ENCODE assay signal across 39 cellular contexts in genomic region chr7:108053250-108053649, GRCh38. TPM values are rescaled to one million over a fixed set of nuclear protein-coding genes. Genes with fewer than 3 reads are reported as not detected.
"Had no signal": no experiment of that assay in that cellular context is flagged by ENCODE, and none has a peak within 500 bp of the region (broad histone marks: within the 10 kb centered on the region; RNA-seq: fewer than 3 reads in every experiment).

No MANE protein-coding gene starts in this region.

- H3K9me3 ChIP-seq: adrenal gland, ascending aorta, body of pancreas, breast epithelium had no signal

- H3K4me1 Mint-ChIP-seq: activated naive CD4-positive, alpha-beta T cell treated with anti-CD3 and anti-CD28 coated beads, Interleukin-2, amount 10 ng/mL, durations not matched to agents 7 days and 5 days; activated naive CD4-positive, alpha-beta T cell treated with anti-CD3 and anti-CD28 coated beads, Interleukin-2, amount 50 U/mL, for 24 hours; activated naive CD8-positive, alpha-beta T cell treated with anti-CD3 and anti-CD28 coated beads for 36 hours; activated naive CD8-positive, alpha-beta T cell treated with anti-CD3 and anti-CD28 coated beads, Interleukin-2, amount 10 ng/mL, durations not matched to agents 7 days and 5 days; central memory CD8-positive, alpha-beta T cell had no signal

- ATAC-seq: activated naive CD4-positive, alpha-beta T cell treated with anti-CD3 and anti-CD28 coated beads, Interleukin-2, amount 50 U/mL, for 72 hours; activated naive CD8-positive, alpha-beta T cell treated with anti-CD3 and anti-CD28 coated beads, Interleukin-2, amount 50 U/mL, for 24 hours; activated T-cell treated with anti-CD3 and anti-CD28 coated beads, Interleukin-2, amount 50 U/mL, for 4 hours; activated T-cell treated with anti-CD3 and anti-CD28 coated beads, Interleukin-2, amount 50 U/mL, for 72 hours; activated T-helper 17 cell treated with anti-CD3 and anti-CD28 coated beads, Interleukin-2, amount 50 U/mL, for 72 hours; body of pancreas had no signal

- H3K4me1 ChIP-seq: adrenal gland, ascending aorta, body of pancreas, breast epithelium had no signal

- H3K4me3 ChIP-seq: adrenal gland, ascending aorta, body of pancreas, breast epithelium, cardiac muscle cell had no signal

- H3K36me3 ChIP-seq: adrenal gland, ascending aorta, brain microvascular endothelial cell, breast epithelium, cardiac muscle cell had no signal

- H3K27ac Mint-ChIP-seq: activated naive CD4-positive, alpha-beta T cell treated with anti-CD3 and anti-CD28 coated beads for 36 hours; activated naive CD4-positive, alpha-beta T cell treated with anti-CD3 and anti-CD28 coated beads, Interleukin-2, amount 10 ng/mL, durations not matched to agents 7 days and 5 days; activated naive CD4-positive, alpha-beta T cell treated with anti-CD3 and anti-CD28 coated beads, Interleukin-2, amount 50 U/mL, for 24 hours; activated naive CD4-positive, alpha-beta T cell treated with anti-CD3 and anti-CD28 coated beads, Interleukin-2, amount 50 U/mL, for 72 hours; activated naive CD8-positive, alpha-beta T cell; activated naive CD8-positive, alpha-beta T cell treated with anti-CD3 and anti-CD28 coated beads for 36 hours; activated naive CD8-positive, alpha-beta T cell treated with anti-CD3 and anti-CD28 coated beads, Interleukin-2, amount 10 ng/mL, durations not matched to agents 7 days and 5 days; activated naive CD8-positive, alpha-beta T cell treated with anti-CD3 and anti-CD28 coated beads, Interleukin-2, amount 50 U/mL, for 24 hours; activated T-cell treated with anti-CD3 and anti-CD28 coated beads, Interleukin-2, amount 50 U/mL, for 72 hours; activated T-helper 1 cell treated with anti-CD3 and anti-CD28 coated beads, Interleukin-12 subunit alpha, Interleukin-12 subunit beta, Interleukin-2, Interleukin-4 antibody, amounts not matched to agents 30 ng/mL and 10 ng/mL and 1 ng/mL, durations not matched to agents 14 hours and 24 hours and 36 hours; activated T-helper 17 cell treated with anti-CD3 and anti-CD28 coated beads, Interleukin-2, amount 50 U/mL, for 72 hours; activated T-helper 2 cell treated with anti-CD3 and anti-CD28 coated beads, Interferon-gamma antibody, Interleukin-2, Interleukin-4, amounts not matched to agents 10 μg/mL and 5 μg/mL and 100 μg/mL, durations not matched to agents 14 hours and 24 hours and 36 hours; brain had no signal

- H3K4me3 Mint-ChIP-seq: activated naive CD4-positive, alpha-beta T cell treated with anti-CD3 and anti-CD28 coated beads for 36 hours; activated naive CD4-positive, alpha-beta T cell treated with anti-CD3 and anti-CD28 coated beads, Interleukin-2, amount 10 ng/mL, durations not matched to agents 7 days and 5 days; activated naive CD4-positive, alpha-beta T cell treated with anti-CD3 and anti-CD28 coated beads, Interleukin-2, amount 50 U/mL, for 24 hours; activated naive CD8-positive, alpha-beta T cell; activated naive CD8-positive, alpha-beta T cell treated with anti-CD3 and anti-CD28 coated beads for 36 hours; activated naive CD8-positive, alpha-beta T cell treated with anti-CD3 and anti-CD28 coated beads, Interleukin-2, amount 10 ng/mL, durations not matched to agents 7 days and 5 days; activated naive CD8-positive, alpha-beta T cell treated with anti-CD3 and anti-CD28 coated beads, Interleukin-2, amount 50 U/mL, for 24 hours; activated T-cell treated with anti-CD3 and anti-CD28 coated beads, Interleukin-2, amount 50 U/mL, for 4 hours; activated T-cell treated with anti-CD3 and anti-CD28 coated beads, Interleukin-2, amount 50 U/mL, for 72 hours; activated T-helper 1 cell treated with anti-CD3 and anti-CD28 coated beads, Interleukin-12 subunit alpha, Interleukin-12 subunit beta, Interleukin-2, Interleukin-4 antibody, amounts not matched to agents 30 ng/mL and 10 ng/mL and 1 ng/mL, durations not matched to agents 14 hours and 24 hours and 36 hours; activated T-helper 17 cell treated with anti-CD3 and anti-CD28 coated beads, Interleukin-2, amount 50 U/mL, for 72 hours; brain; central memory CD8-positive, alpha-beta T cell had no signal

- H3K9me3 Mint-ChIP-seq: activated naive CD4-positive, alpha-beta T cell treated with anti-CD3 and anti-CD28 coated beads for 36 hours; activated naive CD4-positive, alpha-beta T cell treated with anti-CD3 and anti-CD28 coated beads, Interleukin-2, amount 10 ng/mL, durations not matched to agents 7 days and 5 days; activated naive CD4-positive, alpha-beta T cell treated with anti-CD3 and anti-CD28 coated beads, Interleukin-2, amount 50 U/mL, for 24 hours; activated naive CD4-positive, alpha-beta T cell treated with anti-CD3 and anti-CD28 coated beads, Interleukin-2, amount 50 U/mL, for 72 hours; activated naive CD8-positive, alpha-beta T cell treated with anti-CD3 and anti-CD28 coated beads for 36 hours; activated naive CD8-positive, alpha-beta T cell treated with anti-CD3 and anti-CD28 coated beads, Interleukin-2, amount 10 ng/mL, durations not matched to agents 7 days and 5 days; activated naive CD8-positive, alpha-beta T cell treated with anti-CD3 and anti-CD28 coated beads, Interleukin-2, amount 50 U/mL, for 24 hours; activated T-cell treated with anti-CD3 and anti-CD28 coated beads, Interleukin-2, amount 50 U/mL, for 4 hours; activated T-cell treated with anti-CD3 and anti-CD28 coated beads, Interleukin-2, amount 50 U/mL, for 72 hours; activated T-helper 1 cell treated with anti-CD3 and anti-CD28 coated beads, Interleukin-12 subunit alpha, Interleukin-12 subunit beta, Interleukin-2, Interleukin-4 antibody, amounts not matched to agents 30 ng/mL and 10 ng/mL and 1 ng/mL, durations not matched to agents 14 hours and 24 hours and 36 hours; activated T-helper 17 cell treated with anti-CD3 and anti-CD28 coated beads, Interleukin-2, amount 50 U/mL, for 72 hours; activated T-helper 2 cell treated with anti-CD3 and anti-CD28 coated beads, Interferon-gamma antibody, Interleukin-2, Interleukin-4, amounts not matched to agents 10 μg/mL and 5 μg/mL and 100 μg/mL, durations not matched to agents 14 hours and 24 hours and 36 hours; brain; central memory CD8-positive, alpha-beta T cell had no signal

- H3K27me3 Mint-ChIP-seq: activated naive CD8-positive, alpha-beta T cell; activated naive CD8-positive, alpha-beta T cell treated with anti-CD3 and anti-CD28 coated beads for 36 hours; activated naive CD8-positive, alpha-beta T cell treated with anti-CD3 and anti-CD28 coated beads, Interleukin-2, amount 50 U/mL, for 24 hours had no signal

- DNase-seq: activated effector memory CD4-positive, alpha-beta T cell treated with anti-CD3 and anti-CD28 coated beads, Interleukin-2, amount 50 U/mL, for 16 hours; activated effector memory CD4-positive, alpha-beta T cell treated with Interleukin-2 at 50 U/mL for 16 hours; activated gamma-delta T cell; activated gamma-delta T cell treated with Interleukin-2 at 50 U/mL for 16 hours; activated naive CD4-positive, alpha-beta T cell; activated naive CD4-positive, alpha-beta T cell treated with anti-CD3 and anti-CD28 coated beads for 36 hours; activated naive CD4-positive, alpha-beta T cell treated with anti-CD3 and anti-CD28 coated beads, Interleukin-2, amount 10 ng/mL, durations not matched to agents 7 days and 5 days; activated naive CD4-positive, alpha-beta T cell treated with anti-CD3 and anti-CD28 coated beads, Interleukin-2, amount 50 U/mL, for 16 hours; activated naive CD4-positive, alpha-beta T cell treated with Interleukin-2 at 50 U/mL for 16 hours; activated naive CD8-positive, alpha-beta T cell treated with anti-CD3 and anti-CD28 coated beads for 36 hours; activated naive CD8-positive, alpha-beta T cell treated with anti-CD3 and anti-CD28 coated beads, Interleukin-2, amount 10 ng/mL, durations not matched to agents 7 days and 5 days; activated naive CD8-positive, alpha-beta T cell treated with anti-CD3 and anti-CD28 coated beads, Interleukin-2, amount 50 U/mL, for 24 hours; activated T-cell treated with anti-CD3 and anti-CD28 coated beads, Interleukin-2, amount 50 U/mL, for 4 hours; activated T-cell treated with anti-CD3 and anti-CD28 coated beads, Interleukin-2, amount 50 U/mL, for 48 hours; activated T-cell treated with anti-CD3 and anti-CD28 coated beads, Interleukin-2, amount 50 U/mL, for 72 hours; adrenal gland; amniotic stem cell; amygdala; anterior cingulate cortex; aorta; body of pancreas; brain microvascular endothelial cell; caudate nucleus; central memory CD4-positive, alpha-beta T cell; cerebellar nuclear complex had no signal

- H3K27me3 ChIP-seq: adrenal gland, ascending aorta, body of pancreas, brain microvascular endothelial cell, breast epithelium, cardiac muscle cell had no signal

- FAIRE-seq: astrocyte, bronchial epithelial cell, colon had no signal

- H3K27ac ChIP-seq: adrenal gland, ascending aorta, body of pancreas, brain microvascular endothelial cell, breast epithelium, cardiac muscle cell had no signal

- H3K36me3 Mint-ChIP-seq: activated naive CD4-positive, alpha-beta T cell treated with anti-CD3 and anti-CD28 coated beads, Interleukin-2, amount 10 ng/mL, durations not matched to agents 7 days and 5 days; activated naive CD4-positive, alpha-beta T cell treated with anti-CD3 and anti-CD28 coated beads, Interleukin-2, amount 50 U/mL, for 24 hours; activated naive CD4-positive, alpha-beta T cell treated with anti-CD3 and anti-CD28 coated beads, Interleukin-2, amount 50 U/mL, for 72 hours; activated naive CD8-positive, alpha-beta T cell; activated naive CD8-positive, alpha-beta T cell treated with anti-CD3 and anti-CD28 coated beads for 36 hours; activated naive CD8-positive, alpha-beta T cell treated with anti-CD3 and anti-CD28 coated beads, Interleukin-2, amount 10 ng/mL, durations not matched to agents 7 days and 5 days; brain had no signal

RNA-seq across cellular contexts. Expression of gene LAMB1, which starts 50.3 kb away (rescaled TPM):
- total RNA-seq: activated naive CD8-positive, alpha-beta T cell treated with anti-CD3 and anti-CD28 coated beads, Interleukin-2, amount 10 ng/mL, durations not matched to agents 7 days and 5 days; activated T-helper 1 cell treated with anti-CD3 and anti-CD28 coated beads, Interleukin-12 subunit alpha, Interleukin-12 subunit beta, Interleukin-2, Interleukin-4 antibody, amounts not matched to agents 30 ng/mL and 10 ng/mL and 1 ng/mL, durations not matched to agents 14 hours and 24 hours and 36 hours; activated T-helper 17 cell treated with anti-CD3 and anti-CD28 coated beads, Interleukin-2, amount 50 U/mL, for 72 hours had no signal
